In genomic region chr13:72781461-72782439, GRCh38 we compare ENCODE assay signal across 1 cellular context.
TF ChIP-seq lines count a peak whose summit lies in the region.

DIS3 (minus strand) TSS chr13:72781900; CDS start chr13:72781832, 68 bp downstream.
PIBF1 (plus strand) TSS chr13:72782133; CDS start chr13:72783470, 1,337 bp downstream.

TF ChIP-seq in K562, 482 proteins besides CTCF, POLR2A, EP300 and RAD21 (continued from another document):
- peak; percentile 97 for TF ChIP-seq CREB3L1 (IDR thresholded peaks at IDR 0.05; ENCODE audit: borderline replicate concordance, low read depth)
- peak; percentile 76 for TF ChIP-seq HNRNPLL (IDR thresholded peaks at IDR 0.05; ENCODE audit: low read depth, low read length, poor library complexity, severe bottlenecking)
- no peak for TF ChIP-seq IRF2 (CRISPR knock-in tag; IDR thresholded peaks at IDR 0.05)
- no peak for TF ChIP-seq ZNF408 (CRISPR knock-in tag; IDR thresholded peaks at IDR 0.05; ENCODE audit: low read depth)
- TF ChIP-seq THRAP3 (IDR thresholded peaks at IDR 0.05; ENCODE audit: borderline replicate concordance): no peak
- no peak for TF ChIP-seq SAFB (IDR thresholded peaks at IDR 0.05; ENCODE audit: borderline replicate concordance, low read depth, low read length)
- TF ChIP-seq MYBL2 (IDR thresholded peaks at IDR 0.05; ENCODE audit: low read depth): peak; percentile 63
- TF ChIP-seq MYBL2 (CRISPR knock-in tag; IDR thresholded peaks at IDR 0.05; ENCODE audit: borderline replicate concordance): no peak
- no peak for TF ChIP-seq ELF2 (CRISPR knock-in tag; IDR thresholded peaks at IDR 0.05)
- peak; percentile 68; the same call in 1 of the 2 replicates for TF ChIP-seq ETV5 (CRISPR knock-in tag; IDR thresholded peaks at IDR 0.05; ENCODE audit: low read depth)
- no peak for TF ChIP-seq KLF16 (IDR thresholded peaks at IDR 0.05)
- no peak for TF ChIP-seq MYNN (IDR thresholded peaks at IDR 0.05)
- TF ChIP-seq MYNN (CRISPR knock-in tag; IDR thresholded peaks at IDR 0.05): no peak
- no peak for TF ChIP-seq SFPQ (IDR thresholded peaks at IDR 0.05; ENCODE audit: low read depth, low read length)
- no peak for TF ChIP-seq OTX1 (CRISPR knock-in tag; IDR thresholded peaks at IDR 0.05)
- 0 out of 4 replicates have a peak, but pooled peaks of 1 of the 2 experiments have one; percentile 23 for TF ChIP-seq RCOR1 (IDR thresholded peaks at IDR 0.05; ENCODE audit: borderline replicate concordance in 1 of 2, low read depth in 2 of 2, low read length in 2 of 2)
- peak; percentile 64 to 74; a peak in 3 of 4 replicates for TF ChIP-seq NRF1 (conservative IDR thresholded peaks at IDR 0.05 in 1 of 2, IDR thresholded peaks at IDR 0.05 in 1 of 2)
- TF ChIP-seq ZNF395 (CRISPR knock-in tag; IDR thresholded peaks at IDR 0.05): no peak
- TF ChIP-seq CREBBP (IDR thresholded peaks at IDR 0.05; ENCODE audit: low read depth, low read length): no peak
- TF ChIP-seq ZKSCAN1 (IDR thresholded peaks at IDR 0.05; ENCODE audit: low read depth, low read length): no peak
- no peak for TF ChIP-seq ADNP (tag; IDR thresholded peaks at IDR 0.05)
- no peak for TF ChIP-seq TEAD2 (tag; IDR thresholded peaks at IDR 0.05)
- no peak for TF ChIP-seq ZNF277 (CRISPR knock-in tag; IDR thresholded peaks at IDR 0.05; ENCODE audit: borderline replicate concordance)
- no peak for TF ChIP-seq ZNF41 (CRISPR knock-in tag; conservative IDR thresholded peaks at IDR 0.05)
- TF ChIP-seq NFATC3 (IDR thresholded peaks at IDR 0.05): no peak
- TF ChIP-seq SRSF3 (IDR thresholded peaks at IDR 0.05; ENCODE audit: insufficient read depth, low read length): no peak
- TF ChIP-seq PKNOX1 (IDR thresholded peaks at IDR 0.05): peak; percentile 70
- peak; percentile 56; the same call in 1 of the 2 replicates for TF ChIP-seq ATF7 (IDR thresholded peaks at IDR 0.05)
- TF ChIP-seq HES1 (IDR thresholded peaks at IDR 0.05; ENCODE audit: low read depth): no peak
- TF ChIP-seq HDAC3 (IDR thresholded peaks at IDR 0.05; ENCODE audit: borderline replicate concordance, partially characterized antibody): no peak
